Comparison of ENCODE assay signal across 34 cellular contexts in genomic region chr6:138631566-138631965, GRCh38.
"Had no signal": no experiment of that assay in that cellular context is flagged by ENCODE, and none has a peak within 500 bp of the region (broad histone marks: within the 10 kb centered on the region; RNA-seq: fewer than 3 reads in every experiment).

No MANE protein-coding gene starts in this region.

- H3K27me3 ChIP-seq: MG63 had no signal

- H3K4me3 ChIP-seq: MG63 had no signal

- H3K9me3 ChIP-seq: MG63 had no signal

- H3K36me3 ChIP-seq: MG63 had no signal

- DNase-seq: Karpas-422, Kasumi-1, MG63, MM.1S, MV-4-11, NCI-H1048, NCI-H1092, NCI-H1092 treated with DMSO at 0.1 percent for 48 hours, NCI-H1105, NCI-H1105 treated with DMSO at 0.1 percent for 48 hours, NCI-H1417, NCI-H1417 treated with DMSO at 0.1 percent for 48 hours, NCI-H1436, NCI-H1436 treated with DMSO at 0.1 percent for 48 hours, NCI-H146, NCI-H1694, NCI-H1694 treated with DMSO at 0.1 percent for 48 hours, NCI-H187, NCI-H187 treated with DMSO at 0.1 percent for 48 hours, NCI-H1930, NCI-H2029, NCI-H2029 treated with DMSO at 0.1 percent for 48 hours, NCI-H2081, NCI-H2081 treated with DMSO at 0.1 percent for 48 hours, NCI-H2107, NCI-H2171, NCI-H2171 treated with DMSO at 0.1 percent for 48 hours, NCI-H2227 treated with DMSO at 0.1 percent for 48 hours, NCI-H226, NCI-H345, NCI-H446, NCI-H446 treated with DMSO at 0.1 percent for 48 hours, NCI-H510A, NCI-H510A treated with DMSO at 0.1 percent for 48 hours had no signal
